1 cellular context compared by ENCODE assay signal in the genomic region with DNA sequence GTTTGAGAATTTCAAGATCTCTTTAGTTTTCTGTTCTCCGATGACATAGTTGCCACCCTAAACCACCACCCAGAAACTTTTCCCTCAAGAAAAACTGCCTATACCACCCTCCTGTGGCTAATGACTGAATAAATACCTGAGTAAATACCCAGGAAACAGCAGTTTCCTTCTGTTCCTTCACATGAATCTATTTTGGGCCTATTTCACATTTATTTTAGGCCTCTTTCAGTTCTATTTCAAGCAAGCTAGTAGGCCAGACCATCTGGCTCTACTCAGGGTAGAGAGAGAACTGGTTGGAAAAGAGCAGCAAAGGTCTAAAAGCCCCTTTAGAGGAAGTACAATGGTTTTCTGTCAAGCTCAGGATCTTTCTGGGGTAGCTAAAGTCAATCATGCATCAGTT.
TF ChIP-seq lines count a peak whose summit lies in the region.

No MANE protein-coding gene starts in this region.

TF ChIP-seq in GM12878, 131 proteins besides CTCF, POLR2A, EP300 and RAD21 (continued from another document):
- TF ChIP-seq, protein P1, sequence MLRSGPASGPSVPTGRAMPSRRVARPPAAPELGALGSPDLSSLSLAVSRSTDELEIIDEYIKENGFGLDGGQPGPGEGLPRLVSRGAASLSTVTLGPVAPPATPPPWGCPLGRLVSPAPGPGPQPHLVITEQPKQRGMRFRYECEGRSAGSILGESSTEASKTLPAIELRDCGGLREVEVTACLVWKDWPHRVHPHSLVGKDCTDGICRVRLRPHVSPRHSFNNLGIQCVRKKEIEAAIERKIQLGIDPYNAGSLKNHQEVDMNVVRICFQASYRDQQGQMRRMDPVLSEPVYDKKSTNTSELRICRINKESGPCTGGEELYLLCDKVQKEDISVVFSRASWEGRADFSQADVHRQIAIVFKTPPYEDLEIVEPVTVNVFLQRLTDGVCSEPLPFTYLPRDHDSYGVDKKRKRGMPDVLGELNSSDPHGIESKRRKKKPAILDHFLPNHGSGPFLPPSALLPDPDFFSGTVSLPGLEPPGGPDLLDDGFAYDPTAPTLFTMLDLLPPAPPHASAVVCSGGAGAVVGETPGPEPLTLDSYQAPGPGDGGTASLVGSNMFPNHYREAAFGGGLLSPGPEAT (IDR thresholded peaks at IDR 0.05; ENCODE audit: low read depth), result peak; percentile 36; the same call in 1 of the 2 replicates
- TF ChIP-seq, protein P2, sequence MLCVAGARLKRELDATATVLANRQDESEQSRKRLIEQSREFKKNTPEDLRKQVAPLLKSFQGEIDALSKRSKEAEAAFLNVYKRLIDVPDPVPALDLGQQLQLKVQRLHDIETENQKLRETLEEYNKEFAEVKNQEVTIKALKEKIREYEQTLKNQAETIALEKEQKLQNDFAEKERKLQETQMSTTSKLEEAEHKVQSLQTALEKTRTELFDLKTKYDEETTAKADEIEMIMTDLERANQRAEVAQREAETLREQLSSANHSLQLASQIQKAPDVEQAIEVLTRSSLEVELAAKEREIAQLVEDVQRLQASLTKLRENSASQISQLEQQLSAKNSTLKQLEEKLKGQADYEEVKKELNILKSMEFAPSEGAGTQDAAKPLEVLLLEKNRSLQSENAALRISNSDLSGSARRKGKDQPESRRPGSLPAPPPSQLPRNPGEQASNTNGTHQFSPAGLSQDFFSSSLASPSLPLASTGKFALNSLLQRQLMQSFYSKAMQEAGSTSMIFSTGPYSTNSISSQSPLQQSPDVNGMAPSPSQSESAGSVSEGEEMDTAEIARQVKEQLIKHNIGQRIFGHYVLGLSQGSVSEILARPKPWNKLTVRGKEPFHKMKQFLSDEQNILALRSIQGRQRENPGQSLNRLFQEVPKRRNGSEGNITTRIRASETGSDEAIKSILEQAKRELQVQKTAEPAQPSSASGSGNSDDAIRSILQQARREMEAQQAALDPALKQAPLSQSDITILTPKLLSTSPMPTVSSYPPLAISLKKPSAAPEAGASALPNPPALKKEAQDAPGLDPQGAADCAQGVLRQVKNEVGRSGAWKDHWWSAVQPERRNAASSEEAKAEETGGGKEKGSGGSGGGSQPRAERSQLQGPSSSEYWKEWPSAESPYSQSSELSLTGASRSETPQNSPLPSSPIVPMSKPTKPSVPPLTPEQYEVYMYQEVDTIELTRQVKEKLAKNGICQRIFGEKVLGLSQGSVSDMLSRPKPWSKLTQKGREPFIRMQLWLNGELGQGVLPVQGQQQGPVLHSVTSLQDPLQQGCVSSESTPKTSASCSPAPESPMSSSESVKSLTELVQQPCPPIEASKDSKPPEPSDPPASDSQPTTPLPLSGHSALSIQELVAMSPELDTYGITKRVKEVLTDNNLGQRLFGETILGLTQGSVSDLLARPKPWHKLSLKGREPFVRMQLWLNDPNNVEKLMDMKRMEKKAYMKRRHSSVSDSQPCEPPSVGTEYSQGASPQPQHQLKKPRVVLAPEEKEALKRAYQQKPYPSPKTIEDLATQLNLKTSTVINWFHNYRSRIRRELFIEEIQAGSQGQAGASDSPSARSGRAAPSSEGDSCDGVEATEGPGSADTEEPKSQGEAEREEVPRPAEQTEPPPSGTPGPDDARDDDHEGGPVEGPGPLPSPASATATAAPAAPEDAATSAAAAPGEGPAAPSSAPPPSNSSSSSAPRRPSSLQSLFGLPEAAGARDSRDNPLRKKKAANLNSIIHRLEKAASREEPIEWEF (IDR thresholded peaks at IDR 0.05; ENCODE audit: insufficient replicate concordance, low read depth, low read length), result no peak
- TF ChIP-seq, protein P3, sequence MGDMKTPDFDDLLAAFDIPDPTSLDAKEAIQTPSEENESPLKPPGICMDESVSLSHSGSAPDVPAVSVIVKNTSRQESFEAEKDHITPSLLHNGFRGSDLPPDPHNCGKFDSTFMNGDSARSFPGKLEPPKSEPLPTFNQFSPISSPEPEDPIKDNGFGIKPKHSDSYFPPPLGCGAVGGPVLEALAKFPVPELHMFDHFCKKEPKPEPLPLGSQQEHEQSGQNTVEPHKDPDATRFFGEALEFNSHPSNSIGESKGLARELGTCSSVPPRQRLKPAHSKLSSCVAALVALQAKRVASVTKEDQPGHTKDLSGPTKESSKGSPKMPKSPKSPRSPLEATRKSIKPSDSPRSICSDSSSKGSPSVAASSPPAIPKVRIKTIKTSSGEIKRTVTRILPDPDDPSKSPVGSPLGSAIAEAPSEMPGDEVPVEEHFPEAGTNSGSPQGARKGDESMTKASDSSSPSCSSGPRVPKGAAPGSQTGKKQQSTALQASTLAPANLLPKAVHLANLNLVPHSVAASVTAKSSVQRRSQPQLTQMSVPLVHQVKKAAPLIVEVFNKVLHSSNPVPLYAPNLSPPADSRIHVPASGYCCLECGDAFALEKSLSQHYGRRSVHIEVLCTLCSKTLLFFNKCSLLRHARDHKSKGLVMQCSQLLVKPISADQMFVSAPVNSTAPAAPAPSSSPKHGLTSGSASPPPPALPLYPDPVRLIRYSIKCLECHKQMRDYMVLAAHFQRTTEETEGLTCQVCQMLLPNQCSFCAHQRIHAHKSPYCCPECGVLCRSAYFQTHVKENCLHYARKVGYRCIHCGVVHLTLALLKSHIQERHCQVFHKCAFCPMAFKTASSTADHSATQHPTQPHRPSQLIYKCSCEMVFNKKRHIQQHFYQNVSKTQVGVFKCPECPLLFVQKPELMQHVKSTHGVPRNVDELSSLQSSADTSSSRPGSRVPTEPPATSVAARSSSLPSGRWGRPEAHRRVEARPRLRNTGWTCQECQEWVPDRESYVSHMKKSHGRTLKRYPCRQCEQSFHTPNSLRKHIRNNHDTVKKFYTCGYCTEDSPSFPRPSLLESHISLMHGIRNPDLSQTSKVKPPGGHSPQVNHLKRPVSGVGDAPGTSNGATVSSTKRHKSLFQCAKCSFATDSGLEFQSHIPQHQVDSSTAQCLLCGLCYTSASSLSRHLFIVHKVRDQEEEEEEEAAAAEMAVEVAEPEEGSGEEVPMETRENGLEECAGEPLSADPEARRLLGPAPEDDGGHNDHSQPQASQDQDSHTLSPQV (IDR thresholded peaks at IDR 0.05), result no peak
- TF ChIP-seq RUNX3 (IDR thresholded peaks at IDR 0.05; ENCODE audit: low read length), result peak; percentile 65
- no peak for TF ChIP-seq CBX5 (IDR thresholded peaks at IDR 0.05; ENCODE audit: low read depth)
- peak; percentile 34 to 68; a peak in 3 of 4 replicates for TF ChIP-seq IKZF2 (IDR thresholded peaks at IDR 0.05)
- TF ChIP-seq, protein P4, sequence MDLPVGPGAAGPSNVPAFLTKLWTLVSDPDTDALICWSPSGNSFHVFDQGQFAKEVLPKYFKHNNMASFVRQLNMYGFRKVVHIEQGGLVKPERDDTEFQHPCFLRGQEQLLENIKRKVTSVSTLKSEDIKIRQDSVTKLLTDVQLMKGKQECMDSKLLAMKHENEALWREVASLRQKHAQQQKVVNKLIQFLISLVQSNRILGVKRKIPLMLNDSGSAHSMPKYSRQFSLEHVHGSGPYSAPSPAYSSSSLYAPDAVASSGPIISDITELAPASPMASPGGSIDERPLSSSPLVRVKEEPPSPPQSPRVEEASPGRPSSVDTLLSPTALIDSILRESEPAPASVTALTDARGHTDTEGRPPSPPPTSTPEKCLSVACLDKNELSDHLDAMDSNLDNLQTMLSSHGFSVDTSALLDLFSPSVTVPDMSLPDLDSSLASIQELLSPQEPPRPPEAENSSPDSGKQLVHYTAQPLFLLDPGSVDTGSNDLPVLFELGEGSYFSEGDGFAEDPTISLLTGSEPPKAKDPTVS (IDR thresholded peaks at IDR 0.05; ENCODE audit: low read depth, low read length), result no peak
- TF ChIP-seq, protein P5, sequence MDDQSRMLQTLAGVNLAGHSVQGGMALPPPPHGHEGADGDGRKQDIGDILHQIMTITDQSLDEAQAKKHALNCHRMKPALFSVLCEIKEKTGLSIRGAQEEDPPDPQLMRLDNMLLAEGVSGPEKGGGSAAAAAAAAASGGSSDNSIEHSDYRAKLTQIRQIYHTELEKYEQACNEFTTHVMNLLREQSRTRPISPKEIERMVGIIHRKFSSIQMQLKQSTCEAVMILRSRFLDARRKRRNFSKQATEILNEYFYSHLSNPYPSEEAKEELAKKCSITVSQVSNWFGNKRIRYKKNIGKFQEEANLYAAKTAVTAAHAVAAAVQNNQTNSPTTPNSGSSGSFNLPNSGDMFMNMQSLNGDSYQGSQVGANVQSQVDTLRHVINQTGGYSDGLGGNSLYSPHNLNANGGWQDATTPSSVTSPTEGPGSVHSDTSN (IDR thresholded peaks at IDR 0.05; ENCODE audit: insufficient replicate concordance, low read depth, low read length), result no peak
- TF ChIP-seq, protein P6, sequence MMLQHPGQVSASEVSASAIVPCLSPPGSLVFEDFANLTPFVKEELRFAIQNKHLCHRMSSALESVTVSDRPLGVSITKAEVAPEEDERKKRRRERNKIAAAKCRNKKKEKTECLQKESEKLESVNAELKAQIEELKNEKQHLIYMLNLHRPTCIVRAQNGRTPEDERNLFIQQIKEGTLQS (IDR thresholded peaks at IDR 0.05; ENCODE audit: borderline replicate concordance, extremely low read depth, low read depth, low read length), result no peak
- no peak for TF ChIP-seq BACH1 (IDR thresholded peaks at IDR 0.05; ENCODE audit: borderline replicate concordance)
- TF ChIP-seq ASH2L (IDR thresholded peaks at IDR 0.05; ENCODE audit: borderline replicate concordance, low read depth), result no peak
- peak; percentile 92 for TF ChIP-seq MEF2B (IDR thresholded peaks at IDR 0.05; ENCODE audit: partially characterized antibody, poor library complexity, severe bottlenecking)
- no peak for TF ChIP-seq JUNB (IDR thresholded peaks at IDR 0.05)
- peak; percentile 43; the same call in 1 of the 2 replicates for TF ChIP-seq IKZF1 (conservative IDR thresholded peaks at IDR 0.05)
- no peak for TF ChIP-seq IRF4 (IDR thresholded peaks at IDR 0.05; ENCODE audit: low read depth, low read length)
- TF ChIP-seq, protein P7, sequence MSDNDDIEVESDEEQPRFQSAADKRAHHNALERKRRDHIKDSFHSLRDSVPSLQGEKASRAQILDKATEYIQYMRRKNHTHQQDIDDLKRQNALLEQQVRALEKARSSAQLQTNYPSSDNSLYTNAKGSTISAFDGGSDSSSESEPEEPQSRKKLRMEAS (IDR thresholded peaks at IDR 0.05; ENCODE audit: low read depth, low read length), result no peak
TF ChIP-seq in GM12878: peak in this region for 19.
